ENCODE assay signal across 9 cellular contexts in genomic region chr17:19248923-19249574, GRCh38. TPM values are rescaled to one million over a fixed set of nuclear protein-coding genes. Genes with fewer than 3 reads are reported as not detected.
DNase-seq lines count a peak whose midpoint lies in the region; ATAC-seq and TF ChIP-seq lines count a peak whose summit lies in the region.
"Had no signal": no experiment of that assay in that cellular context is flagged by ENCODE, and none has a peak within 500 bp of the region (broad histone marks: within the 10 kb centered on the region; RNA-seq: fewer than 3 reads in every experiment).

No MANE protein-coding gene starts in this region.

- in situ Hi-C loops in KBM-7 (cut with MboI; ENCODE audit: low pct_unique_long_range_greater_than_20kb, low sequenced_read_pairs) = no loop called here

- peak; percentile 12 for ATAC-seq in activated T-helper 17 cell treated with anti-CD3 and anti-CD28 coated beads, Interleukin-2, amount 50 U/mL, for 72 hours (replicated peaks)
- ATAC-seq in heart left ventricle (peak in 3 of 4 donors; percentile 55 to 71 (median 62)), sciatic nerve (peak; percentile 68), GM18873 (IDR thresholded peaks at IDR 0.05; ENCODE audit: low FRiP score, unreplicated experiment) (no peak), GM18858 (IDR thresholded peaks at IDR 0.05; ENCODE audit: unreplicated experiment) (no peak)

- no peaks in the 10 kb centered on the region for H3K36me3 Mint-ChIP-seq in activated T-helper 17 cell treated with anti-CD3 and anti-CD28 coated beads, Interleukin-2, amount 50 U/mL, for 72 hours (ENCODE audit: low read depth)

- no peaks in the 10 kb centered on the region for H3K36me3 ChIP-seq in heart left ventricle

- peaks cover 6% of the 10 kb centered on the region for H3K4me1 Mint-ChIP-seq in activated T-helper 17 cell treated with anti-CD3 and anti-CD28 coated beads, Interleukin-2, amount 50 U/mL, for 72 hours

- peak; percentile 90 for DNase-seq in EL
- DNase-seq in heart left ventricle = peak; percentile 32 to 81 (median 76)
- peak; percentile 65 for DNase-seq in sciatic nerve (ENCODE audit: low spot score)
- DNase-seq in DMS79 treated with DMSO at 0.1 percent for 48 hours (lab: John Stamatoyannopoulos, UW) = no peak
- DNase-seq in KBM-7 = no peak
- DNase-seq: activated B cell treated with CpG ODN at 0.5 μM for 24 hours had no signal

- peaks cover 8% of the 10 kb centered on the region for H3K27me3 Mint-ChIP-seq in activated T-helper 17 cell treated with anti-CD3 and anti-CD28 coated beads, Interleukin-2, amount 50 U/mL, for 72 hours
- H3K27me3 Mint-ChIP-seq: activated B cell treated with CpG ODN at 0.5 μM for 24 hours had no signal

- intact Hi-C loops in heart left ventricle (cut with DNase I) (no loop called here), sciatic nerve (cut with DNase I) (no loop called here)

- H3K4me1 ChIP-seq in heart left ventricle = peaks cover 0 to 92% (median 51%) of the 10 kb centered on the region in 12 donors

- peak overlapping the region; percentile 41 to 93 (median 80) for H3K27ac ChIP-seq in heart left ventricle

- peaks cover 0 to 5% (median 0%) of the 10 kb centered on the region in 12 donors for H3K9me3 ChIP-seq in heart left ventricle

- H3K27me3 ChIP-seq in heart left ventricle = no peaks in the 10 kb centered on the region

- no peak for TF ChIP-seq POLR2A in heart left ventricle (IDR thresholded peaks at IDR 0.05)

- 30 to 47% (median 41%) methylated on average over 7 of the region's 7 CpGs for WGBS in heart left ventricle, 4 donors

- no peak overlapping the region for H3K27ac Mint-ChIP-seq in activated T-helper 17 cell treated with anti-CD3 and anti-CD28 coated beads, Interleukin-2, amount 50 U/mL, for 72 hours
- H3K27ac Mint-ChIP-seq: activated B cell treated with CpG ODN at 0.5 μM for 24 hours had no signal

- no peak overlapping the region for H3K4me3 Mint-ChIP-seq in activated T-helper 17 cell treated with anti-CD3 and anti-CD28 coated beads, Interleukin-2, amount 50 U/mL, for 72 hours
- H3K4me3 Mint-ChIP-seq: activated B cell treated with CpG ODN at 0.5 μM for 24 hours had no signal

- H3K9me3 Mint-ChIP-seq in activated T-helper 17 cell treated with anti-CD3 and anti-CD28 coated beads, Interleukin-2, amount 50 U/mL, for 72 hours = no peaks in the 10 kb centered on the region
- H3K9me3 Mint-ChIP-seq: activated B cell treated with CpG ODN at 0.5 μM for 24 hours had no signal

- TF ChIP-seq CTCF in heart left ventricle (IDR thresholded peaks at IDR 0.05) = no peak

- no peak overlapping the region for H3K4me3 ChIP-seq in heart left ventricle

RNA-seq across cellular contexts. Expression of gene EPN2, which starts 11.9 kb away (rescaled TPM):
- 10 to 100 TPM in 1 of 2 donors, 1 to 10 TPM in 1; 8.4 to 13.4 TPM for total RNA-seq in activated T-helper 17 cell treated with anti-CD3 and anti-CD28 coated beads, Interleukin-2, amount 50 U/mL, for 72 hours
- 100 to 1,000 TPM in 1 of 9 donors, 10 to 100 TPM in 8; 43.9 to 114 (median 73.9) TPM for total RNA-seq in heart left ventricle
- 10 to 100 TPM; 26.4 to 37.9 TPM for polyA plus RNA-seq in heart left ventricle
- total RNA-seq in sciatic nerve = 76.6 TPM

Comparison
In these comparisons a context has a peak if more than half of its experiments do, and no peak if none do; other contexts are left out.
1. DNase-seq: peak in EL (single experiment), heart left ventricle (5 of 5) and sciatic nerve (single experiment); none in DMS79 treated with DMSO at 0.1 percent for 48 hours (single experiment) and KBM-7 (single experiment).
2. ATAC-seq: peak in activated T-helper 17 cell treated with anti-CD3 and anti-CD28 coated beads, Interleukin-2, amount 50 U/mL, for 72 hours (single experiment), heart left ventricle (3 of 4) and sciatic nerve (single experiment); none in GM18873 (single experiment) and GM18858 (single experiment).